Comparison of ENCODE assay signal across 28 cellular contexts in genomic region chr10:69435966-69436520, GRCh38. TPM values are rescaled to one million over a fixed set of nuclear protein-coding genes. Genes with fewer than 3 reads are reported as not detected.
"Had no signal": no experiment of that assay in that cellular context is flagged by ENCODE, and none has a peak within 500 bp of the region (broad histone marks: within the 10 kb centered on the region; RNA-seq: fewer than 3 reads in every experiment).

No MANE protein-coding gene starts in this region.

- H3K79me2 ChIP-seq: parathyroid adenoma had no signal

- H3K36me3 ChIP-seq: gastrocnemius medialis, heart left ventricle, neutrophil, right lobe of liver, tibial artery, upper lobe of left lung, uterus had no signal

- H3K9ac ChIP-seq: parathyroid adenoma had no signal

- H3K4me3 Mint-ChIP-seq: memory B cell; natural killer cell; stimulated activated memory B cell treated with anti-CD40 and anti-IgM and Interleukin-4, amounts not matched to agents 10 μg/mL and 1 μg/mL and 100 μg/mL, for 72 hours had no signal

- H3K4me1 Mint-ChIP-seq: memory B cell; natural killer cell; stimulated activated memory B cell treated with anti-CD40 and anti-IgM and Interleukin-4, amounts not matched to agents 10 μg/mL and 1 μg/mL and 100 μg/mL, for 72 hours had no signal

- ATAC-seq: gastrocnemius medialis; heart left ventricle; left ventricle myocardium superior; natural killer cell; stimulated activated memory B cell treated with anti-CD40 and anti-IgM and Interleukin-4, amounts not matched to agents 10 μg/mL and 1 μg/mL and 100 μg/mL, for 72 hours; stimulated activated naive CD8-positive, alpha-beta T cell treated with anti-CD3 and anti-CD28 coated beads, Interleukin-15, Interleukin-2, amounts not matched to agents 100 U/mL and 50 U/mL, for 24 hours had no signal

- H2AFZ ChIP-seq: parathyroid adenoma had no signal

- H3K9me3 Mint-ChIP-seq: memory B cell; natural killer cell; stimulated activated memory B cell treated with anti-CD40 and anti-IgM and Interleukin-4, amounts not matched to agents 10 μg/mL and 1 μg/mL and 100 μg/mL, for 72 hours had no signal

- H3K4me3 ChIP-seq: dorsolateral prefrontal cortex, gastrocnemius medialis, heart left ventricle, lung, right lobe of liver, testis, tibial artery, upper lobe of left lung, uterus had no signal

- H3K27me3 ChIP-seq: gastrocnemius medialis, heart left ventricle, neutrophil, right lobe of liver, testis, tibial artery, upper lobe of left lung, uterus had no signal

- H3K27ac Mint-ChIP-seq: memory B cell; natural killer cell; progenitor cell of endocrine pancreas; stimulated activated memory B cell treated with anti-CD40 and anti-IgM and Interleukin-4, amounts not matched to agents 10 μg/mL and 1 μg/mL and 100 μg/mL, for 72 hours had no signal

- DNase-seq: cerebellar nuclear complex; cortex of kidney; dorsolateral prefrontal cortex; effector CD4-positive, alpha-beta T cell; foreskin fibroblast; heart left ventricle; hippocampal formation; kidney glomerular epithelial cell; left ventricle myocardium superior; natural killer cell; right lobe of liver; stimulated activated CD4-positive, alpha-beta T cell treated with anti-CD3 and anti-CD28 coated beads, Interleukin-4, amount 100 ng/mL, for 4 hours; stimulated activated naive CD8-positive, alpha-beta T cell treated with anti-CD3 and anti-CD28 coated beads, Interleukin-15, Interleukin-2, amounts not matched to agents 100 U/mL and 50 U/mL, for 24 hours; substantia nigra; testis; tibial artery; uterus had no signal

- H3K4me1 ChIP-seq: right lobe of liver, testis had no signal

- H3K9me3 ChIP-seq: gastrocnemius medialis, heart left ventricle, neutrophil, right lobe of liver, testis, tibial artery, upper lobe of left lung, uterus had no signal

- H3K27ac ChIP-seq: dorsolateral prefrontal cortex, gastrocnemius medialis, heart left ventricle, neutrophil, parathyroid adenoma, right lobe of liver, testis, tibial artery, upper lobe of left lung, uterus had no signal

- H3K36me3 Mint-ChIP-seq: memory B cell; natural killer cell; stimulated activated memory B cell treated with anti-CD40 and anti-IgM and Interleukin-4, amounts not matched to agents 10 μg/mL and 1 μg/mL and 100 μg/mL, for 72 hours had no signal

RNA-seq across cellular contexts. Expression of gene TACR2, which starts 19.3 kb away (rescaled TPM):
- total RNA-seq: left ventricle myocardium superior, mononuclear cell, natural killer cell, progenitor cell of endocrine pancreas, skeletal muscle tissue had no signal
- polyA plus RNA-seq: neural cell had no signal
